22 cellular contexts compared by ENCODE assay signal in the genomic region with DNA sequence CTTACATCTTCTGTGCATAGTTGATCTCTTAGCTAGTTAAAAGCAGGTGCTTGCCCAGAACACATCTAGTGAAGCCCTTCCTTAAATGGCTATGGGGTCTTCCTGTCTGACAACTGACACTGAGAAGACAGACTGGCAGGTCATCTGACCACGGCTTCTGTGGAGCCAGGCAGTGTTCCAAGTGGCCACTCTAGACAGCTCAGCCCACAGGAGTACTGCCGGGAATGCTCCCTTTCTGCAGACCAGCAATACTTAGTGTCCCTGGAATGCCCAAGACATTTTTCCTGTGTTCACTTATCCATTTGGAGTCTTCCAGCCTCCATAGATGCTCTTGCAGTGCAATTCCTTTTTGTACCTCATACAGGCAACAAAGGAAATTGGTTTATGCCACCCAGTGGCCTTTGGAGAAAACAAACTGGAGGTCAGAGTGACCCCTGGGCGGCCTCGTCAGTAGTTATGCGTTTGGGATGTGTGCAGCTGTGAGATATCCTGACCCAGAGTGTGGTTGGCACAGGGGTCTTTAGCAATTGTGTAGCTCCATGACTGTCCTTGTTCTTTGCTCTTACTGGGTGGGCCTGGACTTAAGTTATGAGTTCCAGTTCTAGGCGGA.
DNase-seq lines count a peak whose midpoint lies in the region; ATAC-seq, FAIRE-seq and TF ChIP-seq lines count a peak whose summit lies in the region.
"Had no signal": no experiment of that assay in that cellular context is flagged by ENCODE, and none has a peak within 500 bp of the region (broad histone marks: within the 10 kb centered on the region; RNA-seq: fewer than 3 reads in every experiment).

No MANE protein-coding gene starts in this region.

- no peaks in the 10 kb centered on the region for H3K27me3 ChIP-seq in astrocyte (ENCODE audit: insufficient read depth, low read length)
- no peaks in the 10 kb centered on the region for H3K27me3 ChIP-seq in right cardiac atrium (ENCODE audit: control insufficient read depth, insufficient read depth)
- no peaks in the 10 kb centered on the region for H3K27me3 ChIP-seq in psoas muscle (ENCODE audit: insufficient read depth in 3 of 3, low read length in 2 of 3)
- H3K27me3 ChIP-seq: ascending aorta, colonic mucosa, MG63 had no signal

- WGBS in right cardiac atrium = 68% methylated on average over 6 of the region's 6 CpGs
- WGBS in psoas muscle, 3 donors = 32 to 38% (median 37%) methylated on average over 6 of the region's 6 CpGs

- H3K27ac Mint-ChIP-seq in astrocyte (ENCODE audit: unreplicated experiment) = no peak overlapping the region
- H3K27ac Mint-ChIP-seq in mesothelial cell of epicardium = no peak overlapping the region
- H3K27ac Mint-ChIP-seq: activated naive CD4-positive, alpha-beta T cell treated with anti-CD3 and anti-CD28 coated beads, Interleukin-2, amount 50 U/mL, for 24 hours; activated T-cell treated with anti-CD3 and anti-CD28 coated beads, Interleukin-2, amount 50 U/mL, for 72 hours had no signal

- H3K79me2 ChIP-seq in astrocyte (ENCODE audit: insufficient read depth, low read length) = no peaks in the 10 kb centered on the region

- H3K4me3 Mint-ChIP-seq in astrocyte (ENCODE audit: unreplicated experiment) (no peak overlapping the region), mesothelial cell of epicardium (no peak overlapping the region)
- H3K4me3 Mint-ChIP-seq: activated naive CD4-positive, alpha-beta T cell treated with anti-CD3 and anti-CD28 coated beads, Interleukin-2, amount 50 U/mL, for 24 hours; activated T-cell treated with anti-CD3 and anti-CD28 coated beads, Interleukin-2, amount 50 U/mL, for 72 hours; CD8-positive, alpha-beta memory T cell; naive thymus-derived CD4-positive, alpha-beta T cell had no signal

- H3K9me3 Mint-ChIP-seq in astrocyte (ENCODE audit: unreplicated experiment) (no peaks in the 10 kb centered on the region), mesothelial cell of epicardium (no peaks in the 10 kb centered on the region)
- H3K9me3 Mint-ChIP-seq: activated naive CD4-positive, alpha-beta T cell treated with anti-CD3 and anti-CD28 coated beads, Interleukin-2, amount 50 U/mL, for 24 hours; activated T-cell treated with anti-CD3 and anti-CD28 coated beads, Interleukin-2, amount 50 U/mL, for 72 hours had no signal

- no peak overlapping the region for H3K9ac ChIP-seq in astrocyte (ENCODE audit: low read length)

- H3K4me1 Mint-ChIP-seq in astrocyte (ENCODE audit: low read depth, unreplicated experiment) (peaks cover 18% of the 10 kb centered on the region), mesothelial cell of epicardium (peaks cover 6% of the 10 kb centered on the region)
- H3K4me1 Mint-ChIP-seq: activated naive CD4-positive, alpha-beta T cell treated with anti-CD3 and anti-CD28 coated beads, Interleukin-2, amount 50 U/mL, for 24 hours had no signal

- H3K36me3 Mint-ChIP-seq in astrocyte (ENCODE audit: low read depth, unreplicated experiment) (peaks cover 17% of the 10 kb centered on the region), mesothelial cell of epicardium (peaks cover 5% of the 10 kb centered on the region)

- intact Hi-C loops in right cardiac atrium (cut with DNase I) = no loop called here
- intact Hi-C loops in psoas muscle (cut with DNase I) = no loop called here

- DNase-seq in HK-2 (ENCODE audit: unreplicated experiment) (peak; percentile 27), astrocyte (ENCODE audit: low read depth) (peak; percentile 42), right cardiac atrium (peak in 1 of 3 donors; percentile 51), psoas muscle (no peak), SIG-M5 (lab: John Stamatoyannopoulos, UW) (no peak), NOMO-1 treated with DMSO at 0.1 percent for 48 hours (lab: John Stamatoyannopoulos, UW; ENCODE audit: unreplicated experiment) (no peak), NCI-H1436 (lab: John Stamatoyannopoulos, UW) (no peak), mesothelial cell of epicardium (ENCODE audit: low spot score in 2 of 2, unreplicated experiment in 2 of 2) (no peak)
- DNase-seq: activated CD4-positive, CD25-positive, alpha-beta regulatory T cell treated with anti-CD3 and anti-CD28 coated beads, Interleukin-2, amount 50 U/mL, for 72 hours; activated T-cell treated with anti-CD3 and anti-CD28 coated beads, Interleukin-2, amount 50 U/mL, for 72 hours; CD8-positive, alpha-beta memory T cell; colonic mucosa; head of caudate nucleus; MG63; naive thymus-derived CD4-positive, alpha-beta T cell; NCI-H187 treated with DMSO at 0.1 percent for 48 hours; NCI-H748 treated with DMSO at 0.1 percent for 48 hours; stimulated activated CD4-positive, alpha-beta T cell treated with anti-CD3 and anti-CD28 coated beads, Interleukin-4, amount 100 ng/mL, for 1 hour had no signal

- no peak overlapping the region for H3K27ac ChIP-seq in astrocyte (ENCODE audit: low read depth, low read length)
- H3K27ac ChIP-seq in right cardiac atrium (ENCODE audit: low read length) = peak overlapping the region; percentile 43
- H3K27ac ChIP-seq in psoas muscle = peak overlapping the region; percentile 71
- H3K27ac ChIP-seq: ascending aorta, colonic mucosa had no signal

- TF ChIP-seq CTCF in astrocyte (IDR thresholded peaks at IDR 0.05; ENCODE audit: insufficient read depth, low read depth, low read length) (no peak), psoas muscle (IDR thresholded peaks at IDR 0.05) (peak; percentile 15), mesothelial cell of epicardium (IDR thresholded peaks at IDR 0.05; ENCODE audit: unreplicated experiment) (no peak)

- H3K4me1 ChIP-seq in astrocyte (ENCODE audit: insufficient read depth, low read length) (no peaks in the 10 kb centered on the region), right cardiac atrium (ENCODE audit: control insufficient read depth, insufficient read depth, low read length) (peaks cover 11% of the 10 kb centered on the region), psoas muscle (peaks cover 46% of the 10 kb centered on the region)
- H3K4me1 ChIP-seq: ascending aorta, colonic mucosa had no signal

- no peak overlapping the region for H2AFZ ChIP-seq in astrocyte (ENCODE audit: low read depth, low read length)

- no peaks in the 10 kb centered on the region for H3K36me3 ChIP-seq in astrocyte (ENCODE audit: insufficient read depth, low read length)
- peaks cover 0 to 34% of the 10 kb centered on the region in 2 donors for H3K36me3 ChIP-seq in psoas muscle (ENCODE audit: insufficient read depth in 1 of 2, low read depth in 1 of 2)
- H3K36me3 ChIP-seq: colonic mucosa, MG63 had no signal

- H3K9me3 ChIP-seq in astrocyte (ENCODE audit: insufficient read depth, low read depth, low read length) (no peaks in the 10 kb centered on the region), right cardiac atrium (ENCODE audit: control insufficient read depth, low read length) (no peaks in the 10 kb centered on the region), psoas muscle (no peaks in the 10 kb centered on the region)
- H3K9me3 ChIP-seq: ascending aorta, colonic mucosa, MG63 had no signal

- ATAC-seq in right cardiac atrium = peak; percentile 17 to 22
- peak; percentile 60 to 74 (median 74) for ATAC-seq in psoas muscle
- ATAC-seq: activated T-cell treated with anti-CD3 and anti-CD28 coated beads, Interleukin-2, amount 50 U/mL, for 72 hours; naive thymus-derived CD4-positive, alpha-beta T cell had no signal

- H4K20me1 ChIP-seq in astrocyte (ENCODE audit: insufficient read depth, low read length) = peaks cover 45% of the 10 kb centered on the region

- no peak overlapping the region for H3K4me2 ChIP-seq in astrocyte (ENCODE audit: low read length)
- H3K4me2 ChIP-seq: smooth muscle cell had no signal

- no peak for FAIRE-seq in astrocyte (lab: Jason Lieb, UNC)

- H3K27me3 Mint-ChIP-seq in astrocyte (ENCODE audit: low read depth, unreplicated experiment) (no peaks in the 10 kb centered on the region), mesothelial cell of epicardium (ENCODE audit: low read depth) (no peaks in the 10 kb centered on the region)
- H3K27me3 Mint-ChIP-seq: activated naive CD4-positive, alpha-beta T cell treated with anti-CD3 and anti-CD28 coated beads, Interleukin-2, amount 50 U/mL, for 24 hours; CD8-positive, alpha-beta memory T cell; naive thymus-derived CD4-positive, alpha-beta T cell had no signal

- no peak overlapping the region for H3K4me3 ChIP-seq in astrocyte (ENCODE audit: insufficient read depth, low read depth, low read length)
- H3K4me3 ChIP-seq in right cardiac atrium (ENCODE audit: low read length) = no peak overlapping the region
- H3K4me3 ChIP-seq in psoas muscle = no peak overlapping the region
- H3K4me3 ChIP-seq: ascending aorta, colonic mucosa, lung, MG63, smooth muscle cell had no signal

Comparison
In these comparisons a context has a peak if more than half of its experiments do, and no peak if none do; other contexts are left out.
1. DNase-seq: peak in HK-2 (single experiment) and astrocyte (single experiment); none in psoas muscle (0 of 2), SIG-M5 (single experiment), NOMO-1 treated with DMSO at 0.1 percent for 48 hours (single experiment), NCI-H1436 (single experiment) and mesothelial cell of epicardium (0 of 2).